12 cellular contexts compared by ENCODE assay signal in the genomic region with DNA sequence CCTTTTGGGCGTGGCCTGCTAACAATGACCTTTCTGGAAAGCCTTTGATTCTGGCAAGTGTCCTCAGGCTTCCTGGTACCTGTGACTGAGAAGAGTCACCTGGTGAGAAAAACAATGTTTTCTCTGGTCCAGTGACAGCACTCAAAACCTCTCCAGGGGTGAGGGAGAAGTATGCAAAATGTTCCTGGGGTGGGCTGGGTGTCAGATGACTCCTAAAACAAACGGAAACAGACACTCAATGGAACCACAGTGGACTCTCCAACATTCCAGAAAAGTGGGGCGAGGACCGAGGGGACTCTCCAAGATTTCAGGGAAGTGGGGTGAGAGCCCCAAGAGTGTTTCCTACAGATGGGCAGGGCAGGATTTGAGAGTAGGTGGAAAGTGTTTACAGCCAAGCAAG.
"Had no signal": no experiment of that assay in that cellular context is flagged by ENCODE, and none has a peak within 500 bp of the region (broad histone marks: within the 10 kb centered on the region; RNA-seq: fewer than 3 reads in every experiment).

No MANE protein-coding gene starts in this region.

- H3K4me1 ChIP-seq: tibial artery had no signal

- H3K9me3 ChIP-seq: esophagus squamous epithelium, tibial artery had no signal

- H3K4me3 ChIP-seq: esophagus squamous epithelium, tibial artery had no signal

- ATAC-seq: activated CD4-positive, CD25-positive, alpha-beta regulatory T cell treated with anti-CD3 and anti-CD28 coated beads, Interleukin-2, amount 50 U/mL, for 24 hours; stimulated activated naive B cell treated with anti-CD40 and anti-IgM and Interleukin-4, amounts not matched to agents 10 μg/mL and 1 μg/mL and 100 μg/mL, for 72 hours had no signal

- DNase-seq: activated naive CD4-positive, alpha-beta T cell; activated naive CD8-positive, alpha-beta T cell treated with anti-CD3 and anti-CD28 coated beads, Interleukin-2, amount 10 ng/mL, durations not matched to agents 7 days and 5 days; activated T-cell treated with anti-CD3 and anti-CD28 coated beads for 4 hours; aorta; cortex of kidney; effector CD4-positive, alpha-beta T cell; esophagus squamous epithelium; hippocampal formation; occipital lobe; stimulated activated naive B cell treated with anti-CD40 and anti-IgM and Interleukin-4, amounts not matched to agents 10 μg/mL and 1 μg/mL and 100 μg/mL, for 72 hours; tibial artery had no signal

- H3K36me3 ChIP-seq: esophagus squamous epithelium had no signal

- H3K27me3 ChIP-seq: esophagus squamous epithelium, tibial artery had no signal

- H3K27ac ChIP-seq: esophagus squamous epithelium, tibial artery had no signal
